In genomic region chr2:19214682-19215391, GRCh38 we compare ENCODE assay signal across 14 cellular contexts.
DNase-seq lines count a peak whose midpoint lies in the region; ATAC-seq and TF ChIP-seq lines count a peak whose summit lies in the region.
"Had no signal": no experiment of that assay in that cellular context is flagged by ENCODE, and none has a peak within 500 bp of the region (broad histone marks: within the 10 kb centered on the region; RNA-seq: fewer than 3 reads in every experiment).

No MANE protein-coding gene starts in this region.

- H3K4me1 Mint-ChIP-seq in activated T-helper 17 cell treated with anti-CD3 and anti-CD28 coated beads, Interleukin-2, amount 50 U/mL, for 72 hours, result no peaks in the 10 kb centered on the region

- no peaks in the 10 kb centered on the region for H3K9me3 Mint-ChIP-seq in activated T-helper 17 cell treated with anti-CD3 and anti-CD28 coated beads, Interleukin-2, amount 50 U/mL, for 72 hours
- H3K9me3 Mint-ChIP-seq: HFFc6 had no signal

- DNase-seq in activated CD4-positive, alpha-beta T cell treated with anti-CD3 and anti-CD28 coated beads for 48 hours, result peak; percentile 5
- no peak for DNase-seq in activated CD4-positive, alpha-beta T cell treated with anti-CD3 and anti-CD28 coated beads for 1 hour
- DNase-seq in cardiac muscle cell (ENCODE audit: low read depth in 1 of 2, low spot score in 1 of 2) (no peak), Right ventricle myocardium inferior (ENCODE audit: missing footprints) (no peak), hypothalamus (lab: John Stamatoyannopoulos, UW) (no peak)
- DNase-seq: 8988T, AML-193, DMS53, HCEC 1CT, HFFc6 had no signal

- intact Hi-C loops in Right ventricle myocardium inferior (cut with DNase I), result no loop called here

- no peaks in the 10 kb centered on the region for H3K27me3 Mint-ChIP-seq in activated T-helper 17 cell treated with anti-CD3 and anti-CD28 coated beads, Interleukin-2, amount 50 U/mL, for 72 hours

- no peaks in the 10 kb centered on the region for H3K36me3 ChIP-seq in cardiac muscle cell
- H3K36me3 ChIP-seq: BLaER1 had no signal

- peaks cover 21% of the 10 kb centered on the region for H3K4me1 ChIP-seq in cardiac muscle cell (ENCODE audit: low read depth)
- H3K4me1 ChIP-seq: BLaER1 had no signal

- H3K27ac Mint-ChIP-seq in activated T-helper 17 cell treated with anti-CD3 and anti-CD28 coated beads, Interleukin-2, amount 50 U/mL, for 72 hours, result no peak overlapping the region
- H3K27ac Mint-ChIP-seq: HFFc6 had no signal

- H3K4me3 ChIP-seq in cardiac muscle cell, result no peak overlapping the region
- H3K4me3 ChIP-seq: BLaER1 had no signal

- no peak overlapping the region for H3K4me3 Mint-ChIP-seq in activated T-helper 17 cell treated with anti-CD3 and anti-CD28 coated beads, Interleukin-2, amount 50 U/mL, for 72 hours
- H3K4me3 Mint-ChIP-seq: HFFc6 had no signal

- no peaks in the 10 kb centered on the region for H3K36me3 Mint-ChIP-seq in activated T-helper 17 cell treated with anti-CD3 and anti-CD28 coated beads, Interleukin-2, amount 50 U/mL, for 72 hours (ENCODE audit: low read depth)

- H3K27me3 ChIP-seq in cardiac muscle cell, result no peaks in the 10 kb centered on the region
- H3K27me3 ChIP-seq: BLaER1 had no signal

- TF ChIP-seq CTCF in cardiac muscle cell (IDR thresholded peaks at IDR 0.05; ENCODE audit: low read depth, low read length), result no peak

- no peaks in the 10 kb centered on the region for H3K9me3 ChIP-seq in cardiac muscle cell (ENCODE audit: low read depth)
- H3K9me3 ChIP-seq: BLaER1 had no signal

- H3K27ac ChIP-seq in cardiac muscle cell, result peak overlapping the region; percentile 48
- H3K27ac ChIP-seq: BLaER1, HL-60 had no signal

- ATAC-seq in Right ventricle myocardium inferior, result no peak
- peak; percentile 90 for ATAC-seq in activated T-helper 17 cell treated with anti-CD3 and anti-CD28 coated beads, Interleukin-2, amount 50 U/mL, for 72 hours (replicated peaks)
- no peak for ATAC-seq in HG03159 (IDR thresholded peaks at IDR 0.05; ENCODE audit: unreplicated experiment)
